ENCODE assay signal across 8 cellular contexts in the genomic region with DNA sequence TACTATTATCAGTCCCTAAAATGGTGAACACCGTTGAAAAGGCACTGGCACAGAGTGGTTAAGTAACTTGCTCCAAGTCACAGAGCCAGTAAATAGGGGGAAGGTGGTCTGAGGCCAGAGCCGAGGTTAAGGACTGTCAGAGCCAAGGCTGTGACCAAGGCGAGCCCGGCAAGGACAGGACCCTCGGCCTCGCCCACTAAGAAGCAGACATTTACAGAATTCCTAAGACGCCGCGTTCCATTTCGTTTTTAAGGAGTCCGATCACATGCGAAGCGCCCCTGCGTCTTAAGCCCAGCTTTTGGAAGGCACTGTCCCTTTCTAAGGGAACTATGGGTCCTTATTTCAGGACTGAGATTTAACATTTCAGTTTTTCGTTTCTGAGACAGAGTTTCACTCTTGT. TPM values are rescaled to one million over a fixed set of nuclear protein-coding genes. Genes with fewer than 3 reads are reported as not detected.
DNase-seq lines count a peak whose midpoint lies in the region; ATAC-seq, FAIRE-seq and TF ChIP-seq lines count a peak whose summit lies in the region.

No MANE protein-coding gene starts in this region.

- no peak for TF ChIP-seq CTCF in AG04450 (IDR thresholded peaks at IDR 0.05; ENCODE audit: low read depth, low read length)
- no peak for TF ChIP-seq CTCF in bronchial epithelial cell (IDR thresholded peaks at IDR 0.05; ENCODE audit: insufficient read depth, low read length, severe bottlenecking)

- no peak for FAIRE-seq in bronchial epithelial cell (lab: Jason Lieb, UNC)

- DNase-seq in AG04450 (ENCODE audit: low read depth, low spot score): no peak
- no peak for DNase-seq in bronchial epithelial cell (ENCODE audit: low read depth)
- no peak for DNase-seq in germinal center (ENCODE audit: low spot score)
- DNase-seq in central memory CD4-positive, alpha-beta T cell: no peak

- POLR2A ChIA-PET in AG04450 (lab: Yijun Ruan, JAX): interaction anchor here (1.1 kb wide), 1 partner anchor 121 kb away, joined by 4 read pairs; a partner anchor contains a TSS

- no peaks in the 10 kb centered on the region for H3K9me3 ChIP-seq in AG04450 (ENCODE audit: control insufficient read depth, insufficient read depth, low read length)
- no peaks in the 10 kb centered on the region for H3K9me3 ChIP-seq in HUES64 (ENCODE audit: insufficient read depth, low read depth, low read length)
- no peaks in the 10 kb centered on the region for H3K9me3 ChIP-seq in mucosa of stomach (ENCODE audit: control insufficient read depth, low read length)

- H3K27ac ChIP-seq in AG04450 (ENCODE audit: low read depth, low read length) (peak overlapping the region; percentile 47), HUES64 (ENCODE audit: low read depth, low read length) (no peak overlapping the region; the same call in 1 of the 2 replicates)

- CTCF ChIA-PET in AG04450 (lab: Charles Lee): interaction anchor here (1.3 to 1.9 kb wide), 2 partner anchors 21 to 773 kb away, joined by 5 to 7 read pairs; no protein-coding TSS in a partner anchor

- H3K4me1 ChIP-seq in HUES64 (ENCODE audit: insufficient read depth, low read length) (peaks cover 23% of the 10 kb centered on the region), mucosa of stomach (ENCODE audit: control insufficient read depth, insufficient read depth, low read length) (peaks cover 27% of the 10 kb centered on the region)

- H3K36me3 ChIP-seq in HUES64 (ENCODE audit: insufficient read depth, low read length) (peaks cover 19% of the 10 kb centered on the region), bronchial epithelial cell (ENCODE audit: control insufficient read depth, insufficient read depth, low read length) (no peaks in the 10 kb centered on the region), mucosa of stomach (ENCODE audit: control insufficient read depth, insufficient read depth, low read length) (no peaks in the 10 kb centered on the region)

- peak overlapping the region; percentile 80 for H3K4me3 ChIP-seq in AG04450 (ENCODE audit: low read depth, low read length)
- H3K4me3 ChIP-seq in HUES64 (ENCODE audit: low read length): peak overlapping the region; percentile 72
- H3K4me3 ChIP-seq in bronchial epithelial cell (ENCODE audit: low read depth, low read length): peak overlapping the region; percentile 59
- H3K4me3 ChIP-seq in mucosa of stomach (ENCODE audit: low read length): peak overlapping the region; percentile 44

- H3K9ac ChIP-seq in HUES64 (ENCODE audit: low read depth, low read length) (peak overlapping the region; percentile 95), mucosa of stomach (ENCODE audit: low read length) (peak overlapping the region; percentile 84)

- H3K27me3 ChIP-seq in AG04450 (ENCODE audit: control insufficient read depth, insufficient read depth, low read length) (no peaks in the 10 kb centered on the region), HUES64 (ENCODE audit: insufficient read depth, low read length) (no peaks in the 10 kb centered on the region), bronchial epithelial cell (ENCODE audit: control insufficient read depth, insufficient read depth, low read length) (no peaks in the 10 kb centered on the region), mucosa of stomach (ENCODE audit: control insufficient read depth, insufficient read depth, low read length) (no peaks in the 10 kb centered on the region)

- no peak for ATAC-seq in HG03442 (IDR thresholded peaks at IDR 0.05; ENCODE audit: unreplicated experiment)
- ATAC-seq in HG02588 (IDR thresholded peaks at IDR 0.05; ENCODE audit: unreplicated experiment): no peak

- WGBS in HUES64: 7% methylated on average over 15 of the region's 15 CpGs

RNA-seq across cellular contexts. Expression of a gene that starts 1.0 kb away (rescaled TPM):
- 345 and 487 TPM in 2 replicates for polyA plus RNA-seq in AG04450 (2011; rRNA removed)
- 151 and 185 TPM in 2 replicates for polyA minus RNA-seq in AG04450 (2011; rRNA and poly(A)+ RNA removed)
- polyA plus RNA-seq in HUES64 (2013, experiment 1 of 2): 297 TPM
- polyA plus RNA-seq in HUES64 (2013, experiment 2 of 2): 313 TPM
- total RNA-seq in bronchial epithelial cell: 418 and 582 TPM in 2 replicates
